Comparison of ENCODE assay signal across 34 cellular contexts in the genomic region with DNA sequence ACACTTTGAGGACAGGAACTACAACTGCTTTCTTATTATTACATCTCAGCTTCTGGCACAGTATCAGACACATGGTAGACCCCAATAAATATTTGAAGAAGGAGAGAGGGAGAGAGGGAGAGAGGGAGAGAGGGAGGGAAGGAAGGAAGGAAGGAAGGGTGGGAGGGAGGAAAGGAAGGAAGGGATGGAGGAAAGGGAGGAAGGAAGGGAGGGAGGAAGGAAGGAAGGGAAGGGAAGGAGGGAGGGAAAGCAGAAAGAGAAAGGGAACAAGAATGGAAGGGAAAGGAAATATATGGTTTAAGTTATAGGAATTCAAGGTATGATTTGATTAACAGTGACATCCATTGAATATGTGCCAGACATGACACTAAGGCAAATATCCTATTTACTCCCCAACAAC.
"Had no signal": no experiment of that assay in that cellular context is flagged by ENCODE, and none has a peak within 500 bp of the region (broad histone marks: within the 10 kb centered on the region; RNA-seq: fewer than 3 reads in every experiment).

No MANE protein-coding gene starts in this region.

- H3K36me3 Mint-ChIP-seq: activated CD4-positive, alpha-beta memory T cell treated with anti-CD3 and anti-CD28 coated beads for 36 hours; activated naive CD4-positive, alpha-beta T cell treated with anti-CD3 and anti-CD28 coated beads, Interleukin-2, amount 50 U/mL, for 72 hours; activated naive CD8-positive, alpha-beta T cell treated with anti-CD3 and anti-CD28 coated beads, Interleukin-2, amount 10 ng/mL, durations not matched to agents 7 days and 5 days; brain had no signal

- H3K4me3 Mint-ChIP-seq: activated B cell treated with CpG ODN at 0.5 μM for 24 hours; activated CD4-positive, alpha-beta memory T cell treated with anti-CD3 and anti-CD28 coated beads for 36 hours; activated CD4-positive, alpha-beta T cell treated with anti-CD3 and anti-CD28 coated beads, Interleukin-2, amount 10 ng/mL, durations not matched to agents 24 days and 14 days; activated CD8-positive, alpha-beta T cell treated with anti-CD3 and anti-CD28 coated beads for 36 hours; activated naive CD4-positive, alpha-beta T cell treated with anti-CD3 and anti-CD28 coated beads for 36 hours; activated naive CD8-positive, alpha-beta T cell treated with anti-CD3 and anti-CD28 coated beads, Interleukin-2, amount 10 ng/mL, durations not matched to agents 7 days and 5 days; activated naive CD8-positive, alpha-beta T cell treated with anti-CD3 and anti-CD28 coated beads, Interleukin-2, amount 50 U/mL, for 24 hours; activated T-cell treated with anti-CD3 and anti-CD28 coated beads, Interleukin-2, amount 50 U/mL, for 4 hours; activated T-cell treated with anti-CD3 and anti-CD28 coated beads, Interleukin-2, amount 50 U/mL, for 72 hours; activated T-helper 1 cell treated with anti-CD3 and anti-CD28 coated beads, Interleukin-12 subunit alpha, Interleukin-12 subunit beta, Interleukin-2, Interleukin-4 antibody, amounts not matched to agents 30 ng/mL and 10 ng/mL and 1 ng/mL, durations not matched to agents 14 hours and 24 hours and 36 hours; activated T-helper 17 cell treated with anti-CD3 and anti-CD28 coated beads, Interleukin-2, amount 50 U/mL, for 72 hours; brain; central memory CD8-positive, alpha-beta T cell; T-helper 1 cell treated with Interleukin-12 subunit alpha and Interleukin-12 subunit beta and Interleukin-4 antibody, amounts not matched to agents 30 μg/mL and 1 μg/mL, for 36 hours; T-helper 2 cell treated with Interferon-gamma antibody and Interleukin-4, amounts not matched to agents 5 μg/mL and 100 μg/mL, for 36 hours had no signal

- H3K4me1 Mint-ChIP-seq: activated CD4-positive, alpha-beta T cell treated with anti-CD3 and anti-CD28 coated beads, Interleukin-2, amount 10 ng/mL, durations not matched to agents 24 days and 14 days; activated naive CD8-positive, alpha-beta T cell treated with anti-CD3 and anti-CD28 coated beads, Interleukin-2, amount 50 U/mL, for 24 hours; activated T-helper 17 cell treated with anti-CD3 and anti-CD28 coated beads, Interleukin-2, amount 50 U/mL, for 72 hours; central memory CD8-positive, alpha-beta T cell had no signal

- ATAC-seq: activated CD8-positive, alpha-beta T cell treated with anti-CD3 and anti-CD28 coated beads for 36 hours; activated naive CD4-positive, alpha-beta T cell treated with anti-CD3 and anti-CD28 coated beads, Interleukin-2, amount 50 U/mL, for 72 hours; activated naive CD8-positive, alpha-beta T cell treated with anti-CD3 and anti-CD28 coated beads, Interleukin-2, amount 50 U/mL, for 24 hours; activated T-cell treated with anti-CD3 and anti-CD28 coated beads, Interleukin-2, amount 50 U/mL, for 4 hours; activated T-cell treated with anti-CD3 and anti-CD28 coated beads, Interleukin-2, amount 50 U/mL, for 72 hours; activated T-helper 17 cell treated with anti-CD3 and anti-CD28 coated beads, Interleukin-2, amount 50 U/mL, for 72 hours had no signal

- DNase-seq: activated B cell treated with CpG ODN at 0.5 μM for 24 hours; activated CD4-positive, alpha-beta memory T cell treated with anti-CD3 and anti-CD28 coated beads for 36 hours; activated CD4-positive, alpha-beta T cell treated with anti-CD3 and anti-CD28 coated beads for 4 hours; activated CD4-positive, alpha-beta T cell treated with anti-CD3 and anti-CD28 coated beads, Interleukin-2, amount 10 ng/mL, durations not matched to agents 24 days and 14 days; activated CD4-positive, alpha-beta T cell treated with anti-CD3 and anti-CD28 coated beads, Interleukin-2, amount 50 U/mL, for 1 hour; activated CD4-positive, alpha-beta T cell treated with anti-CD3 and anti-CD28 coated beads, Interleukin-2, amount 50 U/mL, for 4 hours; activated CD4-positive, CD25-positive, alpha-beta regulatory T cell treated with anti-CD3 and anti-CD28 coated beads, Interleukin-2, amount 50 U/mL, for 72 hours; activated CD8-positive, alpha-beta memory T cell treated with anti-CD3 and anti-CD28 coated beads, Interleukin-2, amount 50 U/mL, for 4 hours; activated CD8-positive, alpha-beta T cell treated with anti-CD3 and anti-CD28 coated beads for 36 hours; activated effector memory CD4-positive, alpha-beta T cell treated with anti-CD3 and anti-CD28 coated beads, Interleukin-2, amount 50 U/mL, for 16 hours; activated gamma-delta T cell treated with Interleukin-2 at 50 U/mL for 16 hours; activated naive CD4-positive, alpha-beta T cell; activated naive CD4-positive, alpha-beta T cell treated with anti-CD3 and anti-CD28 coated beads for 36 hours; activated naive CD4-positive, alpha-beta T cell treated with anti-CD3 and anti-CD28 coated beads, Interleukin-2, amount 50 U/mL, for 16 hours; activated naive CD8-positive, alpha-beta T cell treated with anti-CD3 and anti-CD28 coated beads, Interleukin-2, amount 10 ng/mL, durations not matched to agents 7 days and 5 days; activated naive CD8-positive, alpha-beta T cell treated with anti-CD3 and anti-CD28 coated beads, Interleukin-2, amount 50 U/mL, for 24 hours; activated T-cell treated with anti-CD3 and anti-CD28 coated beads for 4 hours; activated T-cell treated with anti-CD3 and anti-CD28 coated beads, Interleukin-2, amount 50 U/mL, for 1 hour; activated T-cell treated with anti-CD3 and anti-CD28 coated beads, Interleukin-2, amount 50 U/mL, for 4 hours; activated T-cell treated with anti-CD3 and anti-CD28 coated beads, Interleukin-2, amount 50 U/mL, for 72 hours; amygdala; anterior cingulate cortex; caudate nucleus; cerebellar nuclear complex; T-helper 1 cell; T-helper 2 cell; T-helper 9 cell had no signal

- H3K9me3 Mint-ChIP-seq: activated B cell treated with CpG ODN at 0.5 μM for 24 hours; activated CD4-positive, alpha-beta T cell treated with anti-CD3 and anti-CD28 coated beads, Interleukin-2, amount 10 ng/mL, durations not matched to agents 24 days and 14 days; activated naive CD4-positive, alpha-beta T cell treated with anti-CD3 and anti-CD28 coated beads for 36 hours; activated naive CD8-positive, alpha-beta T cell treated with anti-CD3 and anti-CD28 coated beads, Interleukin-2, amount 50 U/mL, for 24 hours; T-helper 1 cell treated with Interleukin-12 subunit alpha and Interleukin-12 subunit beta and Interleukin-4 antibody, amounts not matched to agents 30 μg/mL and 1 μg/mL, for 36 hours; T-helper 2 cell treated with Interferon-gamma antibody and Interleukin-4, amounts not matched to agents 5 μg/mL and 100 μg/mL, for 36 hours had no signal

- H3K27me3 Mint-ChIP-seq: activated CD4-positive, alpha-beta memory T cell treated with anti-CD3 and anti-CD28 coated beads for 36 hours; activated CD4-positive, alpha-beta T cell treated with anti-CD3 and anti-CD28 coated beads, Interleukin-2, amount 10 ng/mL, durations not matched to agents 24 days and 14 days; activated CD8-positive, alpha-beta T cell treated with anti-CD3 and anti-CD28 coated beads for 36 hours; activated naive CD8-positive, alpha-beta T cell treated with anti-CD3 and anti-CD28 coated beads, Interleukin-2, amount 10 ng/mL, durations not matched to agents 7 days and 5 days; activated naive CD8-positive, alpha-beta T cell treated with anti-CD3 and anti-CD28 coated beads, Interleukin-2, amount 50 U/mL, for 24 hours; activated T-helper 17 cell treated with anti-CD3 and anti-CD28 coated beads, Interleukin-2, amount 50 U/mL, for 72 hours; central memory CD8-positive, alpha-beta T cell had no signal

- H3K27ac Mint-ChIP-seq: activated B cell treated with CpG ODN at 0.5 μM for 24 hours; activated CD4-positive, alpha-beta memory T cell treated with anti-CD3 and anti-CD28 coated beads for 36 hours; activated CD4-positive, alpha-beta T cell treated with anti-CD3 and anti-CD28 coated beads, Interleukin-2, amount 10 ng/mL, durations not matched to agents 24 days and 14 days; activated CD8-positive, alpha-beta T cell treated with anti-CD3 and anti-CD28 coated beads for 36 hours; activated naive CD4-positive, alpha-beta T cell treated with anti-CD3 and anti-CD28 coated beads for 36 hours; activated naive CD4-positive, alpha-beta T cell treated with anti-CD3 and anti-CD28 coated beads, Interleukin-2, amount 50 U/mL, for 72 hours; activated naive CD8-positive, alpha-beta T cell treated with anti-CD3 and anti-CD28 coated beads, Interleukin-2, amount 10 ng/mL, durations not matched to agents 7 days and 5 days; activated naive CD8-positive, alpha-beta T cell treated with anti-CD3 and anti-CD28 coated beads, Interleukin-2, amount 50 U/mL, for 24 hours; activated T-cell treated with anti-CD3 and anti-CD28 coated beads, Interleukin-2, amount 50 U/mL, for 72 hours; activated T-helper 1 cell treated with anti-CD3 and anti-CD28 coated beads, Interleukin-12 subunit alpha, Interleukin-12 subunit beta, Interleukin-2, Interleukin-4 antibody, amounts not matched to agents 30 ng/mL and 10 ng/mL and 1 ng/mL, durations not matched to agents 14 hours and 24 hours and 36 hours; activated T-helper 17 cell treated with anti-CD3 and anti-CD28 coated beads, Interleukin-2, amount 50 U/mL, for 72 hours; brain; T-helper 1 cell treated with Interleukin-12 subunit alpha and Interleukin-12 subunit beta and Interleukin-4 antibody, amounts not matched to agents 30 μg/mL and 1 μg/mL, for 36 hours; T-helper 2 cell treated with Interferon-gamma antibody and Interleukin-4, amounts not matched to agents 5 μg/mL and 100 μg/mL, for 36 hours had no signal
